Comparison of ENCODE assay signal across 28 cellular contexts in genomic region chr5:158288258-158288657, GRCh38.
DNase-seq lines count a peak whose midpoint lies in the region; ATAC-seq and TF ChIP-seq lines count a peak whose summit lies in the region.
"Had no signal": no experiment of that assay in that cellular context is flagged by ENCODE, and none has a peak within 500 bp of the region (broad histone marks: within the 10 kb centered on the region; RNA-seq: fewer than 3 reads in every experiment).

No MANE protein-coding gene starts in this region.

- peak; percentile 54 for DNase-seq in DMS53 (lab: John Stamatoyannopoulos, UW)
- no peak for DNase-seq in ascending aorta (ENCODE audit: low spot score in 2 of 2)
- no peak for DNase-seq in left colon
- DNase-seq in sciatic nerve (ENCODE audit: low spot score): no peak
- DNase-seq in Calu3: no peak
- no peak for DNase-seq in CD4-positive, alpha-beta T cell
- DNase-seq in stimulated activated CD4-positive, alpha-beta T cell treated with anti-CD3 and anti-CD28 coated beads, Interleukin-15, amount 100 ng/mL, for 24 hours: no peak
- no peak for DNase-seq in NCI-H2029 (lab: John Stamatoyannopoulos, UW)
- DNase-seq: activated CD4-positive, alpha-beta memory T cell treated with anti-CD3 and anti-CD28 coated beads, Interleukin-2, amount 10 ng/mL, durations not matched to agents 7 days and 5 days; activated CD4-positive, alpha-beta T cell treated with anti-CD3 and anti-CD28 coated beads for 1 hour; activated CD8-positive, alpha-beta memory T cell treated with anti-CD3 and anti-CD28 coated beads, Interleukin-2, amount 50 U/mL, for 4 hours; activated naive CD4-positive, alpha-beta T cell; AML-193; CD8-positive, alpha-beta memory T cell; DMS 273 treated with DMSO at 0.1 percent for 48 hours; H7; hypothalamus; NCI-H187 treated with DMSO at 0.1 percent for 48 hours; NCI-H2171 treated with DMSO at 0.1 percent for 48 hours; NCI-H524; PC-9; right cardiac atrium; Right ventricle myocardium superior; stimulated activated CD4-positive, alpha-beta T cell treated with anti-CD3 and anti-CD28 coated beads, Interleukin-4, amount 100 ng/mL, for 4 hours had no signal

- H3K36me3 ChIP-seq in ascending aorta: no peaks in the 10 kb centered on the region

- ATAC-seq in left colon: peak; percentile 64
- peak; percentile 12 for ATAC-seq in sciatic nerve
- ATAC-seq in CD4-positive, alpha-beta T cell (ENCODE audit: poor library complexity): no peak
- ATAC-seq: A549, body of pancreas, K562 had no signal

- no peak overlapping the region for H3K4me3 Mint-ChIP-seq in Calu3 (ENCODE audit: low read depth, unreplicated experiment)
- no peak overlapping the region for H3K4me3 Mint-ChIP-seq in CD4-positive, alpha-beta T cell
- H3K4me3 Mint-ChIP-seq: activated CD4-positive, alpha-beta memory T cell treated with anti-CD3 and anti-CD28 coated beads, Interleukin-2, amount 10 ng/mL, durations not matched to agents 7 days and 5 days; CD8-positive, alpha-beta memory T cell had no signal

- intact Hi-C loops in ascending aorta (cut with DNase I) (no loop called here), left colon (cut with DNase I, micrococcal nuclease) (no loop called here), sciatic nerve (cut with DNase I) (no loop called here), Calu3 (cut with micrococcal nuclease; ENCODE audit: unreplicated experiment) (no loop called here)
- intact Hi-C loops in CD4-positive, alpha-beta T cell (cut with DNase I, micrococcal nuclease): no loop called here

- no peak overlapping the region for H3K27ac Mint-ChIP-seq in Calu3 (ENCODE audit: unreplicated experiment)
- no peak overlapping the region for H3K27ac Mint-ChIP-seq in CD4-positive, alpha-beta T cell
- H3K27ac Mint-ChIP-seq: activated CD4-positive, alpha-beta memory T cell treated with anti-CD3 and anti-CD28 coated beads, Interleukin-2, amount 10 ng/mL, durations not matched to agents 7 days and 5 days; CD8-positive, alpha-beta memory T cell had no signal

- peak overlapping the region; percentile 55 to 71 for H3K27ac ChIP-seq in ascending aorta
- H3K27ac ChIP-seq in CD4-positive, alpha-beta T cell (ENCODE audit: low read depth, low read length): no peak overlapping the region
- H3K27ac ChIP-seq: A549, body of pancreas, parathyroid adenoma, PC-9 had no signal

- no peaks in the 10 kb centered on the region for H3K4me1 Mint-ChIP-seq in Calu3 (ENCODE audit: low read depth, unreplicated experiment)
- no peaks in the 10 kb centered on the region for H3K4me1 Mint-ChIP-seq in CD4-positive, alpha-beta T cell (ENCODE audit: low read depth)
- H3K4me1 Mint-ChIP-seq: activated CD4-positive, alpha-beta memory T cell treated with anti-CD3 and anti-CD28 coated beads, Interleukin-2, amount 10 ng/mL, durations not matched to agents 7 days and 5 days; CD8-positive, alpha-beta memory T cell had no signal

- no TSS peak for BruUV-seq in Calu3 (replicated peaks; lab: Mats Ljungman, UMichigan)

- H3K4me3 ChIP-seq in ascending aorta: peak overlapping the region in 1 of 2 donors; percentile 28
- H3K4me3 ChIP-seq: A549, body of pancreas, K562, PC-9 had no signal

- H3K36me3 Mint-ChIP-seq in Calu3 (ENCODE audit: insufficient read depth, unreplicated experiment): no peaks in the 10 kb centered on the region
- H3K36me3 Mint-ChIP-seq in CD4-positive, alpha-beta T cell (ENCODE audit: low read depth): no peaks in the 10 kb centered on the region
- H3K36me3 Mint-ChIP-seq: CD8-positive, alpha-beta memory T cell had no signal

- POLR2A ChIA-PET in CD4-positive, alpha-beta T cell (lab: Charles Lee): no interaction called here

- H3K9me3 ChIP-seq in ascending aorta: peaks cover 0 to 2% of the 10 kb centered on the region in 2 donors
- H3K9me3 ChIP-seq in CD4-positive, alpha-beta T cell (ENCODE audit: control insufficient read depth, low read length): no peaks in the 10 kb centered on the region
- H3K9me3 ChIP-seq: A549, body of pancreas had no signal

- no peaks in the 10 kb centered on the region for H3K27me3 ChIP-seq in ascending aorta
- H3K27me3 ChIP-seq in CD4-positive, alpha-beta T cell (ENCODE audit: control insufficient read depth, insufficient read depth, low read length): no peaks in the 10 kb centered on the region
- H3K27me3 ChIP-seq: body of pancreas had no signal

- no peaks in the 10 kb centered on the region for H3K9me3 Mint-ChIP-seq in Calu3 (ENCODE audit: low read depth, unreplicated experiment)
- H3K9me3 Mint-ChIP-seq in CD4-positive, alpha-beta T cell: peaks cover under 1% of the 10 kb centered on the region
- H3K9me3 Mint-ChIP-seq: activated CD4-positive, alpha-beta memory T cell treated with anti-CD3 and anti-CD28 coated beads, Interleukin-2, amount 10 ng/mL, durations not matched to agents 7 days and 5 days had no signal

- H3K27me3 Mint-ChIP-seq in Calu3 (ENCODE audit: unreplicated experiment): no peaks in the 10 kb centered on the region
- no peaks in the 10 kb centered on the region for H3K27me3 Mint-ChIP-seq in CD4-positive, alpha-beta T cell
- H3K27me3 Mint-ChIP-seq: activated CD4-positive, alpha-beta memory T cell treated with anti-CD3 and anti-CD28 coated beads, Interleukin-2, amount 10 ng/mL, durations not matched to agents 7 days and 5 days had no signal

- CTCF ChIA-PET in Calu3 (lab: Charles Lee): no interaction called here
- CTCF ChIA-PET in CD4-positive, alpha-beta T cell (lab: Charles Lee): no interaction called here

- no peak for TF ChIP-seq CTCF in ascending aorta (IDR thresholded peaks at IDR 0.05)
- no peak for TF ChIP-seq CTCF in Calu3 (IDR thresholded peaks at IDR 0.05; ENCODE audit: unreplicated experiment)
- no peak for TF ChIP-seq CTCF in CD4-positive, alpha-beta T cell (IDR thresholded peaks at IDR 0.05)

- peaks cover 0 to 12% of the 10 kb centered on the region in 2 donors for H3K4me1 ChIP-seq in ascending aorta
- H3K4me1 ChIP-seq: A549, body of pancreas, parathyroid adenoma had no signal
